1 cellular context compared by ENCODE assay signal in genomic region chr3:138861755-138862333, GRCh38.
TF ChIP-seq lines count a peak whose summit lies in the region.

No MANE protein-coding gene starts in this region.

TF ChIP-seq in HEK293, 187 proteins besides CTCF, POLR2A, EP300 and RAD21 (continued from another document):
- 0 out of 2 replicates have a peak, but pooled peaks have one; percentile 14 for TF ChIP-seq PRDM10 (tag by site-specific recombination; IDR thresholded peaks at IDR 0.05)
